ENCODE assay signal across 8 cellular contexts in genomic region chr10:102241444-102242117, GRCh38. TPM values are rescaled to one million over a fixed set of nuclear protein-coding genes. Genes with fewer than 3 reads are reported as not detected.
A peak's percentile ranks its signal among the peaks of the same experiment; 100 is the strongest.
DNase-seq lines count a peak whose midpoint lies in the region; ATAC-seq and TF ChIP-seq lines count a peak whose summit lies in the region.

PITX3 (minus strand) TSS chr10:102241512; CDS start chr10:102232080, 9,432 bp downstream.

- H3K36me3 ChIP-seq in tibial artery: no peaks in the 10 kb centered on the region

- H3K27me3 ChIP-seq in tibial artery: no peaks in the 10 kb centered on the region

- H3K36me3 Mint-ChIP-seq in IgD-negative memory B cell: no peaks in the 10 kb centered on the region
- H3K36me3 Mint-ChIP-seq in activated naive CD8-positive, alpha-beta T cell treated with anti-CD3 and anti-CD28 coated beads, Interleukin-2, amount 50 U/mL, for 24 hours (ENCODE audit: low read depth): no peaks in the 10 kb centered on the region

- peaks cover 0 to 37% (median 26%) of the 10 kb centered on the region in 4 donors for H3K4me1 ChIP-seq in tibial artery

- peak within 1 kb of the TSS in 2 of 3 donors; percentile 3 to 67 for H3K27ac Mint-ChIP-seq in IgD-negative memory B cell
- H3K27ac Mint-ChIP-seq in activated naive CD8-positive, alpha-beta T cell treated with anti-CD3 and anti-CD28 coated beads, Interleukin-2, amount 50 U/mL, for 24 hours: peak within 1 kb of the TSS; percentile 3

- TF ChIP-seq CTCF in GM20000 (IDR thresholded peaks at IDR 0.05; ENCODE audit: extremely low read depth, missing control alignments) (no peak), tibial artery (IDR thresholded peaks at IDR 0.05) (no peak)

- H3K27ac ChIP-seq in tibial artery: peak within 1 kb of the TSS; percentile 11 to 12

- H3K4me3 Mint-ChIP-seq in IgD-negative memory B cell: peak within 1 kb of the TSS; percentile 30 to 84 (median 80)
- peak within 1 kb of the TSS; percentile 77 for H3K4me3 Mint-ChIP-seq in activated naive CD8-positive, alpha-beta T cell treated with anti-CD3 and anti-CD28 coated beads, Interleukin-2, amount 50 U/mL, for 24 hours

- H3K9me3 ChIP-seq in tibial artery: no peaks in the 10 kb centered on the region

- H3K4me1 Mint-ChIP-seq in IgD-negative memory B cell: peaks cover 13 to 24% (median 16%) of the 10 kb centered on the region in 3 donors
- peaks cover 24% of the 10 kb centered on the region for H3K4me1 Mint-ChIP-seq in activated naive CD8-positive, alpha-beta T cell treated with anti-CD3 and anti-CD28 coated beads, Interleukin-2, amount 50 U/mL, for 24 hours

- ATAC-seq in activated naive CD8-positive, alpha-beta T cell treated with anti-CD3 and anti-CD28 coated beads, Interleukin-2, amount 50 U/mL, for 24 hours: peak; percentile 47

- peaks cover 24% of the 10 kb centered on the region for H3K27me3 Mint-ChIP-seq in IgD-negative memory B cell
- H3K27me3 Mint-ChIP-seq in activated naive CD8-positive, alpha-beta T cell treated with anti-CD3 and anti-CD28 coated beads, Interleukin-2, amount 50 U/mL, for 24 hours: peaks cover 35% of the 10 kb centered on the region

- DNase-seq in COLO668 (lab: John Stamatoyannopoulos, UW; ENCODE audit: unreplicated experiment): peak; percentile 81
- DNase-seq in GM20000 (ENCODE audit: low spot score): peak; percentile 99
- DNase-seq in SW480 (ENCODE audit: low spot score): peak; percentile 85
- peak; percentile 92 for DNase-seq in activated naive CD8-positive, alpha-beta T cell treated with anti-CD3 and anti-CD28 coated beads, Interleukin-2, amount 50 U/mL, for 24 hours
- peak; percentile 94 for DNase-seq in cardiac septum (ENCODE audit: low spot score)
- DNase-seq in pons (ENCODE audit: low spot score): peak; percentile 46
- peak; percentile 92 to 93 for DNase-seq in tibial artery

- intact Hi-C loops in cardiac septum (cut with DNase I): no loop called here
- intact Hi-C loops in tibial artery (cut with DNase I; ENCODE audit: low total_unique reads): no loop called here

- H3K9me3 Mint-ChIP-seq in IgD-negative memory B cell: no peaks in the 10 kb centered on the region
- H3K9me3 Mint-ChIP-seq in activated naive CD8-positive, alpha-beta T cell treated with anti-CD3 and anti-CD28 coated beads, Interleukin-2, amount 50 U/mL, for 24 hours: no peaks in the 10 kb centered on the region

- peak within 1 kb of the TSS; percentile 55 to 64 for H3K4me3 ChIP-seq in tibial artery

RNA-seq across cellular contexts. Expression of gene PITX3, which starts in this region (rescaled TPM):
- polyA plus RNA-seq in IgD-negative memory B cell: not detected
- 0.51 TPM for total RNA-seq in cardiac septum

Comparison
In these comparisons a context has a peak if more than half of its experiments do, and no peak if none do; other contexts are left out.
1. Peak in every context shown above with its lines: DNase-seq, ATAC-seq, H3K4me3 ChIP-seq and H3K27ac ChIP-seq.
2. Peak in DNase-seq in cardiac septum; RNA of the gene not detected or under 1 TPM.
3. DNase-seq: peak in every context shown above with its lines; median percentile 99 in GM20000; 94 in cardiac septum; 92 in tibial artery; 92 in activated naive CD8-positive, alpha-beta T cell treated with anti-CD3 and anti-CD28 coated beads, Interleukin-2, amount 50 U/mL, for 24 hours; 85 in SW480; 81 in COLO668; 46 in pons.